Comparison of ENCODE assay signal across 8 cellular contexts in the genomic region with DNA sequence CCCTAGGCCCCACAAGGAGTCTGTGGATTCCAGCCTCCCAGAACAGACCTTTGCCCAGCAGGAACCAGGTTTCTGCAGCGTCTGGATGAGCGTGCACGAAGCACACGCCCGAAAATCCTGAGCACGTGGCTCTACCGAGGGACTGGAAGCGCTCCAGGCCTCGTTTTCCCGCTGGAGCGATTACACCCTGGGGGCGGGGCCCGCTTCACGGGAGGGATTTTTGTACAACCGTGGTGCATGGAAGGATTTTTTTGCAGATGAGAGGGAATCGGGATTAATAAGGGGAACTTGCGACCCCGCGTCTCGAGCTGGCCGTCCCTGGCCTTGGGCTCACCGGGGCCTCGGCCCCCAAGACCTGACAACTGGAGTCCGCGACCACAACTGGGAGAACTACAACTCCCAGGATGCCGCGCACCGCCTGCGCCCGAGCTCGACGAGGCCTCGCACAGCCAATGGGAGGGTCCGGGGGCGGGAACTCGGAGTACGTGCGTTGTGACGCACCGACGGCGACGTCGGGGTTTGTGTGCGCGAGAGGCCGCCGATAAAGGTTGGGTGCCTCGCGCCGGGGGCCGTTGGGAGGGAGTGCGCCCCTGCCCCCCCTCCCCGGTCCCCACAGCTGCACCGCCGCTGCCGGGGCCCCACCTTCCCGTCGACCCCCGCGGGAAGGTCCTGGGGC. TPM values are rescaled to one million over a fixed set of nuclear protein-coding genes. Genes with fewer than 3 reads are reported as not detected.
DNase-seq lines count a peak whose midpoint lies in the region; ATAC-seq, FAIRE-seq and TF ChIP-seq lines count a peak whose summit lies in the region.

A gene (plus strand): TSS at position 518 of the 676 bp plus-strand sequence. CDS start 3,294 bp downstream, outside the sequence.

- H3K4me2 ChIP-seq in GM23248 (ENCODE audit: unreplicated experiment) (peak within 1 kb of the TSS; percentile 85), Karpas-422 (ENCODE audit: low read depth, low read length, poor library complexity, severe bottlenecking) (peak within 1 kb of the TSS; percentile 88)

- H3K9me3 Mint-ChIP-seq in naive thymus-derived CD8-positive, alpha-beta T cell: no peaks in the 10 kb centered on the region
- no peaks in the 10 kb centered on the region for H3K9me3 Mint-ChIP-seq in stimulated activated naive B cell treated with anti-CD40 and anti-IgM and Interleukin-4, amounts not matched to agents 10 μg/mL and 1 μg/mL and 100 μg/mL, for 72 hours

- POLR2A ChIA-PET in naive thymus-derived CD8-positive, alpha-beta T cell (lab: Charles Lee): interaction anchor here (0.5 to 3.1 kb wide), 29 partner anchors 9 to 1609 kb away, joined by 3 to 24 read pairs (median 7); a partner anchor contains a TSS

- DNase-seq in DMS79 treated with DMSO at 0.1 percent for 48 hours (lab: John Stamatoyannopoulos, UW): peak; percentile 93
- DNase-seq in GM23248: peak; percentile 100
- DNase-seq in Karpas-422: peak; percentile 100
- peak; percentile 88 for DNase-seq in RCC 7860 (ENCODE audit: low spot score)
- peak; percentile 96 to 97 for DNase-seq in activated T-helper 1 cell treated with anti-CD3 and anti-CD28 coated beads, Interleukin-2, amount 50 U/mL, for 16 hours (ENCODE audit: low read depth in 1 of 2, low spot score in 1 of 2)
- DNase-seq in fibroblast of mammary gland (ENCODE audit: low read depth): peak; percentile 97
- DNase-seq in naive thymus-derived CD8-positive, alpha-beta T cell: peak in 9 of 10 donors; percentile 95 to 98 (median 96)
- DNase-seq in stimulated activated naive B cell treated with anti-CD40 and anti-IgM and Interleukin-4, amounts not matched to agents 10 μg/mL and 1 μg/mL and 100 μg/mL, for 72 hours: peak; percentile 95

- no peak for TF ChIP-seq CTCF in fibroblast of mammary gland (conservative IDR thresholded peaks at IDR 0.05; ENCODE audit: control insufficient read depth, insufficient read depth, low read depth, low read length)

- H3K4me3 Mint-ChIP-seq in naive thymus-derived CD8-positive, alpha-beta T cell: peak within 1 kb of the TSS; percentile 82 to 92 (median 90)
- peak within 1 kb of the TSS; percentile 93 for H3K4me3 Mint-ChIP-seq in stimulated activated naive B cell treated with anti-CD40 and anti-IgM and Interleukin-4, amounts not matched to agents 10 μg/mL and 1 μg/mL and 100 μg/mL, for 72 hours

- H3F3A ChIP-seq in GM23248 (ENCODE audit: insufficient read depth): no peaks in the 10 kb centered on the region; the same call in 1 of the 2 replicates

- H3K27me3 ChIP-seq in GM23248 (replicated peaks; ENCODE audit: insufficient read depth): no peaks in the 10 kb centered on the region
- H3K27me3 ChIP-seq in Karpas-422 (ENCODE audit: low read length): no peaks in the 10 kb centered on the region

- no peaks in the 10 kb centered on the region for H3K36me3 ChIP-seq in GM23248 (ENCODE audit: low read depth)
- H3K36me3 ChIP-seq in Karpas-422 (ENCODE audit: insufficient read depth, low read length): no peaks in the 10 kb centered on the region

- peak within 1 kb of the TSS; percentile 55 for H3K27ac ChIP-seq in GM23248
- H3K27ac ChIP-seq in Karpas-422 (ENCODE audit: low read length): peak within 1 kb of the TSS; percentile 46

- H3K4me3 ChIP-seq in GM23248 (peak within 1 kb of the TSS; percentile 87), Karpas-422 (ENCODE audit: low read length) (peak within 1 kb of the TSS; percentile 75), fibroblast of mammary gland (ENCODE audit: control insufficient read depth, low read depth, low read length) (peak within 1 kb of the TSS; percentile 64)

- H3K9me3 ChIP-seq in GM23248 (ENCODE audit: low read depth) (no peaks in the 10 kb centered on the region), Karpas-422 (ENCODE audit: low read length) (no peaks in the 10 kb centered on the region)

- H3K79me2 ChIP-seq in GM23248 (ENCODE audit: insufficient read depth): peaks cover 27% of the 10 kb centered on the region
- peaks cover 24% of the 10 kb centered on the region for H3K79me2 ChIP-seq in Karpas-422 (ENCODE audit: low read length)

- H3K9me2 ChIP-seq in GM23248 (ENCODE audit: insufficient read depth) (no peaks in the 10 kb centered on the region), Karpas-422 (replicated peaks; ENCODE audit: insufficient read depth, low read length) (no peaks in the 10 kb centered on the region)

- in situ Hi-C loops in GM23248 (cut with MboI): no loop called here

- 1 to 5% methylated on average over 41 to 51 of the region's 61 CpGs for WGBS in GM23248 (ENCODE audit: low coverage in 1 of 2, low lambda C conversion rate in 2 of 2, missing lambda C conversion rate in 2 of 2), 2 experiments

- H2AFZ ChIP-seq in GM23248 (peak within 1 kb of the TSS; percentile 83), Karpas-422 (ENCODE audit: low read length) (peak within 1 kb of the TSS; percentile 80)

- no peaks in the 10 kb centered on the region for H3K27me3 Mint-ChIP-seq in naive thymus-derived CD8-positive, alpha-beta T cell
- H3K27me3 Mint-ChIP-seq in stimulated activated naive B cell treated with anti-CD40 and anti-IgM and Interleukin-4, amounts not matched to agents 10 μg/mL and 1 μg/mL and 100 μg/mL, for 72 hours: no peaks in the 10 kb centered on the region

- peak within 1 kb of the TSS; percentile 71 for H3K9ac ChIP-seq in GM23248
- H3K9ac ChIP-seq in Karpas-422 (ENCODE audit: low read length): peak within 1 kb of the TSS; percentile 84

- no peak for FAIRE-seq in RCC 7860 (lab: Jason Lieb, UNC)

- H3K27ac Mint-ChIP-seq in naive thymus-derived CD8-positive, alpha-beta T cell: peak within 1 kb of the TSS; percentile 84 to 98 (median 94)
- H3K27ac Mint-ChIP-seq in stimulated activated naive B cell treated with anti-CD40 and anti-IgM and Interleukin-4, amounts not matched to agents 10 μg/mL and 1 μg/mL and 100 μg/mL, for 72 hours: peak within 1 kb of the TSS; percentile 96

- ATAC-seq in naive thymus-derived CD8-positive, alpha-beta T cell: peak; percentile 94 to 96
- ATAC-seq in stimulated activated naive B cell treated with anti-CD40 and anti-IgM and Interleukin-4, amounts not matched to agents 10 μg/mL and 1 μg/mL and 100 μg/mL, for 72 hours (replicated peaks): peak; percentile 96

- no peaks in the 10 kb centered on the region for H4K20me1 ChIP-seq in GM23248 (ENCODE audit: insufficient read depth)
- no peaks in the 10 kb centered on the region for H4K20me1 ChIP-seq in Karpas-422 (ENCODE audit: insufficient read depth, low read depth, low read length)

- peaks cover 0 to 5% (median 0%) of the 10 kb centered on the region in 3 donors for H3K36me3 Mint-ChIP-seq in naive thymus-derived CD8-positive, alpha-beta T cell
- peaks cover 13 to 22% of the 10 kb centered on the region in 2 donors for H3K36me3 Mint-ChIP-seq in stimulated activated naive B cell treated with anti-CD40 and anti-IgM and Interleukin-4, amounts not matched to agents 10 μg/mL and 1 μg/mL and 100 μg/mL, for 72 hours

- peaks cover 22 to 40% (median 30%) of the 10 kb centered on the region in 4 donors for H3K4me1 Mint-ChIP-seq in naive thymus-derived CD8-positive, alpha-beta T cell
- peaks cover 21 to 40% of the 10 kb centered on the region in 2 donors for H3K4me1 Mint-ChIP-seq in stimulated activated naive B cell treated with anti-CD40 and anti-IgM and Interleukin-4, amounts not matched to agents 10 μg/mL and 1 μg/mL and 100 μg/mL, for 72 hours

- H3K4me1 ChIP-seq in GM23248 (ENCODE audit: insufficient read depth): peaks cover 13% of the 10 kb centered on the region; the same call in 1 of the 2 replicates
- peaks cover 28% of the 10 kb centered on the region for H3K4me1 ChIP-seq in Karpas-422 (ENCODE audit: low read length)

RNA-seq across cellular contexts. Expression of the gene that starts here (rescaled TPM):
- total RNA-seq in GM23248 (2014; rRNA removed; shearing (Covaris generic)): 1.7 and 4.3 TPM in 2 replicates
- 1.1 TPM in 2 replicates for polyA plus RNA-seq in GM23248 (2016; fragmentation: Nextera tagmentation; extraction: Ambion mirVana)
- total RNA-seq in Karpas-422 (2014; rRNA removed; shearing (Covaris generic); ENCODE audit: low replicate concordance): 1.1 and 6.2 TPM in 2 replicates
- 10 to 100 TPM; 13.2 to 15.6 TPM for total RNA-seq in naive thymus-derived CD8-positive, alpha-beta T cell
- under 1 TPM; 0.26 to 0.42 (median 0.32) TPM for polyA plus RNA-seq in naive thymus-derived CD8-positive, alpha-beta T cell

Comparison
In these comparisons a context has a peak if more than half of its experiments do, and no peak if none do; other contexts are left out.
1. Peak in every context shown above with its lines: DNase-seq, ATAC-seq, H3K4me3 ChIP-seq and H3K27ac ChIP-seq.